Comparison of ENCODE assay signal across 23 cellular contexts in genomic region chr22:35509960-35510359, GRCh38. TPM values are rescaled to one million over a fixed set of nuclear protein-coding genes. Genes with fewer than 3 reads are reported as not detected.
"Had no signal": no experiment of that assay in that cellular context is flagged by ENCODE, and none has a peak within 500 bp of the region (broad histone marks: within the 10 kb centered on the region; RNA-seq: fewer than 3 reads in every experiment).

No MANE protein-coding gene starts in this region.

- FAIRE-seq: endothelial cell of umbilical vein, kidney had no signal

- H3K4me1 ChIP-seq: body of pancreas, heart left ventricle, spleen, upper lobe of left lung, vagina had no signal

- H3K4me3 ChIP-seq: body of pancreas, heart left ventricle, spleen, upper lobe of left lung, vagina had no signal

- H3K36me3 Mint-ChIP-seq: activated naive CD8-positive, alpha-beta T cell; immature natural killer cell; naive thymus-derived CD8-positive, alpha-beta T cell had no signal

- H3K27me3 ChIP-seq: body of pancreas, upper lobe of left lung, vagina had no signal

- ATAC-seq: activated T-cell treated with anti-CD3 and anti-CD28 coated beads, Interleukin-2, amount 50 U/mL, for 72 hours; body of pancreas; heart left ventricle; left colon; naive thymus-derived CD8-positive, alpha-beta T cell; right cardiac atrium; stimulated activated naive CD8-positive, alpha-beta T cell treated with anti-CD3 and anti-CD28 coated beads, Interleukin-15, Interleukin-2, amounts not matched to agents 100 U/mL and 50 U/mL, for 24 hours had no signal

- H3K4me3 Mint-ChIP-seq: activated naive CD8-positive, alpha-beta T cell; activated T-cell treated with anti-CD3 and anti-CD28 coated beads, Interleukin-2, amount 50 U/mL, for 72 hours; immature natural killer cell; naive thymus-derived CD8-positive, alpha-beta T cell; neural crest cell had no signal

- H3K27ac Mint-ChIP-seq: activated naive CD8-positive, alpha-beta T cell; activated T-cell treated with anti-CD3 and anti-CD28 coated beads, Interleukin-2, amount 50 U/mL, for 72 hours; immature natural killer cell had no signal

- H3K27ac ChIP-seq: body of pancreas, heart left ventricle, spleen, upper lobe of left lung, vagina had no signal

- H3K36me3 ChIP-seq: heart left ventricle, spleen, upper lobe of left lung, vagina had no signal

- H3K9me3 ChIP-seq: body of pancreas, heart left ventricle, spleen, upper lobe of left lung, vagina had no signal

- H3K4me1 Mint-ChIP-seq: immature natural killer cell; naive thymus-derived CD8-positive, alpha-beta T cell had no signal

- H3K9me3 Mint-ChIP-seq: activated T-cell treated with anti-CD3 and anti-CD28 coated beads, Interleukin-2, amount 50 U/mL, for 72 hours; immature natural killer cell; naive thymus-derived CD8-positive, alpha-beta T cell; neural crest cell had no signal

- DNase-seq: activated CD4-positive, alpha-beta T cell treated with anti-CD3 and anti-CD28 coated beads for 1 hour; activated naive CD4-positive, alpha-beta T cell; activated T-cell treated with anti-CD3 and anti-CD28 coated beads for 4 hours; activated T-cell treated with anti-CD3 and anti-CD28 coated beads, Interleukin-2, amount 50 U/mL, for 72 hours; aorta; body of pancreas; cortex of kidney; foreskin fibroblast; heart left ventricle; hypothalamus; immature natural killer cell; kidney; left colon; naive thymus-derived CD8-positive, alpha-beta T cell; right cardiac atrium; spleen; stimulated activated naive CD8-positive, alpha-beta T cell treated with anti-CD3 and anti-CD28 coated beads, Interleukin-15, Interleukin-2, amounts not matched to agents 100 U/mL and 50 U/mL, for 24 hours; T-helper 2 cell; upper lobe of left lung had no signal

RNA-seq across cellular contexts. Expression of gene RASD2, which starts 30.7 kb away (rescaled TPM):
- total RNA-seq: endothelial cell of umbilical vein; naive thymus-derived CD8-positive, alpha-beta T cell; neural crest cell had no signal
- polyA plus RNA-seq: endothelial cell of umbilical vein, immature natural killer cell had no signal
